In genomic region chr2:202911203-202911512, GRCh38 we compare ENCODE assay signal across 8 cellular contexts. TPM values are rescaled to one million over a fixed set of nuclear protein-coding genes. Genes with fewer than 3 reads are reported as not detected.
DNase-seq lines count a peak whose midpoint lies in the region; ATAC-seq and TF ChIP-seq lines count a peak whose summit lies in the region.

No MANE protein-coding gene starts in this region.

- H3K27ac Mint-ChIP-seq in stimulated activated memory B cell treated with anti-CD40 and anti-IgM and Interleukin-4, amounts not matched to agents 10 μg/mL and 1 μg/mL and 100 μg/mL, for 72 hours = peak overlapping the region; percentile 91

- H3K27ac ChIP-seq in A673 (ENCODE audit: low read depth, low read length, poor library complexity, severe bottlenecking) (peak overlapping the region; percentile 93), VCaP (peak overlapping the region; percentile 90)

- POLR2A ChIA-PET in A673 (lab: Charles Lee; ENCODE audit: low non-redundant PET) = no interaction called here

- H3K36me3 ChIP-seq in A673 (ENCODE audit: insufficient read depth, low read length, poor library complexity, severe bottlenecking) = peaks cover 5% of the 10 kb centered on the region

- peaks cover 34% of the 10 kb centered on the region for H3K4me1 Mint-ChIP-seq in stimulated activated memory B cell treated with anti-CD40 and anti-IgM and Interleukin-4, amounts not matched to agents 10 μg/mL and 1 μg/mL and 100 μg/mL, for 72 hours

- H3K4me1 ChIP-seq in A673 (ENCODE audit: insufficient read depth, low read length, poor library complexity, severe bottlenecking) = no peaks in the 10 kb centered on the region

- peak overlapping the region; percentile 98 for H3K4me3 Mint-ChIP-seq in stimulated activated memory B cell treated with anti-CD40 and anti-IgM and Interleukin-4, amounts not matched to agents 10 μg/mL and 1 μg/mL and 100 μg/mL, for 72 hours

- CTCF ChIA-PET in A673 (lab: Charles Lee) = interaction anchor here (0.6 kb wide), 1 partner anchor 331 kb away, joined by 4 read pairs; no protein-coding TSS in a partner anchor

- H3K9me3 Mint-ChIP-seq in stimulated activated memory B cell treated with anti-CD40 and anti-IgM and Interleukin-4, amounts not matched to agents 10 μg/mL and 1 μg/mL and 100 μg/mL, for 72 hours = no peaks in the 10 kb centered on the region

- no peak for TF ChIP-seq CTCF in A673 (conservative IDR thresholded peaks at IDR 0.05; ENCODE audit: low read depth, low read length)
- no peak for TF ChIP-seq CTCF in VCaP (conservative IDR thresholded peaks at IDR 0.05)

- BruUV-seq in A673 (replicated peaks; lab: Mats Ljungman, UMichigan) = TSS peak; percentile 61

- H3K27me3 Mint-ChIP-seq in stimulated activated memory B cell treated with anti-CD40 and anti-IgM and Interleukin-4, amounts not matched to agents 10 μg/mL and 1 μg/mL and 100 μg/mL, for 72 hours = no peaks in the 10 kb centered on the region

- H3K9me3 ChIP-seq in A673 (ENCODE audit: low read depth, low read length, poor library complexity, severe bottlenecking) = no peaks in the 10 kb centered on the region

- H3K27me3 ChIP-seq in A673 (replicated peaks; ENCODE audit: insufficient read depth, low read depth, low read length, poor library complexity) = no peaks in the 10 kb centered on the region

- H3K4me3 ChIP-seq in A673 (ENCODE audit: low read depth, low read length, poor library complexity, severe bottlenecking) = peak overlapping the region; percentile 75

- peaks cover 17% of the 10 kb centered on the region for H3K36me3 Mint-ChIP-seq in stimulated activated memory B cell treated with anti-CD40 and anti-IgM and Interleukin-4, amounts not matched to agents 10 μg/mL and 1 μg/mL and 100 μg/mL, for 72 hours

- no peak for DNase-seq in A673 (ENCODE audit: low spot score)
- no peak for DNase-seq in left ventricle myocardium superior
- DNase-seq in NCI-H2171 (lab: John Stamatoyannopoulos, UW) = no peak
- DNase-seq in cerebellum (ENCODE audit: low spot score) = no peak

- peak; percentile 11 for ATAC-seq in GM21723 (IDR thresholded peaks at IDR 0.05; ENCODE audit: unreplicated experiment)
- ATAC-seq in left ventricle myocardium superior = peak; percentile 5
- ATAC-seq in stimulated activated memory B cell treated with anti-CD40 and anti-IgM and Interleukin-4, amounts not matched to agents 10 μg/mL and 1 μg/mL and 100 μg/mL, for 72 hours = no peak
- ATAC-seq in GM21737 (IDR thresholded peaks at IDR 0.05; ENCODE audit: unreplicated experiment) = no peak

- intact Hi-C loops in A673 (cut with micrococcal nuclease; ENCODE audit: unreplicated experiment) (no loop called here), left ventricle myocardium superior (cut with micrococcal nuclease) (no loop called here)

RNA-seq across cellular contexts. Expression of gene WDR12, which starts 0.3 kb away (rescaled TPM):
- total RNA-seq in A673 (2021) (152 and 164 TPM in 2 replicates), left ventricle myocardium superior (64.4 TPM), cerebellum (22.9 TPM)

RNA-seq across cellular contexts. Expression of gene CARF, which starts 0.9 kb away (rescaled TPM):
- total RNA-seq in A673 (2021) (5.1 and 7.1 TPM in 2 replicates), left ventricle myocardium superior (5.3 TPM), cerebellum (21.7 TPM)

RNA-seq across cellular contexts. Expression of gene ICA1L, which starts 39.6 kb away (rescaled TPM):
- total RNA-seq in A673 (2021) (3.2 and 4.7 TPM in 2 replicates), left ventricle myocardium superior (6.9 TPM), cerebellum (72.3 TPM)

Comparison
In these comparisons a context has a peak if more than half of its experiments do, and no peak if none do; other contexts are left out.
1. ATAC-seq: peak in GM21723 (single experiment) and left ventricle myocardium superior (single experiment); none in stimulated activated memory B cell treated with anti-CD40 and anti-IgM and Interleukin-4, amounts not matched to agents 10 μg/mL and 1 μg/mL and 100 μg/mL, for 72 hours (single experiment) and GM21737 (single experiment).